Comparison of ENCODE assay signal across 8 cellular contexts in genomic region chr12:14845350-14845750, GRCh38. TPM values are rescaled to one million over a fixed set of nuclear protein-coding genes. Genes with fewer than 3 reads are reported as not detected.
DNase-seq lines count a peak whose midpoint lies in the region; FAIRE-seq and TF ChIP-seq lines count a peak whose summit lies in the region.

No MANE protein-coding gene starts in this region.

- no peaks in the 10 kb centered on the region for H3K27me3 ChIP-seq in bronchial epithelial cell (ENCODE audit: control insufficient read depth, insufficient read depth, low read length)

- no peaks in the 10 kb centered on the region for H3K9me3 ChIP-seq in kidney (ENCODE audit: control insufficient read depth in 1 of 2, low read length in 2 of 2)

- H3K4me3 ChIP-seq in bronchial epithelial cell (ENCODE audit: low read depth, low read length) (no peak overlapping the region), kidney (ENCODE audit: low read length in 2 of 2) (no peak overlapping the region)

- H3K9me3 Mint-ChIP-seq in T-helper 2 cell treated with Interferon-gamma antibody and Interleukin-4, amounts not matched to agents 5 μg/mL and 100 μg/mL, for 36 hours: no peaks in the 10 kb centered on the region

- DNase-seq in ELR (ENCODE audit: low read depth) (peak; percentile 75), LoVo (ENCODE audit: low spot score) (peak; percentile 72), SW 1271 (lab: John Stamatoyannopoulos, UW) (peak; percentile 7 to 72), bronchial epithelial cell (ENCODE audit: low read depth) (peak; percentile 44), kidney (no peak)
- DNase-seq in stimulated activated CD4-positive, alpha-beta T cell treated with anti-CD3 and anti-CD28 coated beads, Interleukin-4, amount 100 ng/mL, for 48 hours (ENCODE audit: low read depth in 2 of 2): peak; percentile 4 to 30
- no peak for DNase-seq in T-helper 2 cell treated with Interferon-gamma antibody and Interleukin-4, amounts not matched to agents 5 μg/mL and 100 μg/mL, for 36 hours (ENCODE audit: low spot score)

- H3K4me1 Mint-ChIP-seq in T-helper 2 cell treated with Interferon-gamma antibody and Interleukin-4, amounts not matched to agents 5 μg/mL and 100 μg/mL, for 36 hours (ENCODE audit: low read depth): peaks cover 4% of the 10 kb centered on the region

- TF ChIP-seq CTCF in 22Rv1 (IDR thresholded peaks at IDR 0.05) (peak; percentile 89), bronchial epithelial cell (IDR thresholded peaks at IDR 0.05; ENCODE audit: insufficient read depth, low read length, severe bottlenecking) (peak; percentile 51), kidney (IDR thresholded peaks at IDR 0.05; ENCODE audit: borderline replicate concordance, extremely low read depth, insufficient read depth) (peak; percentile 88)

- H3K27me3 Mint-ChIP-seq in T-helper 2 cell treated with Interferon-gamma antibody and Interleukin-4, amounts not matched to agents 5 μg/mL and 100 μg/mL, for 36 hours (ENCODE audit: low read depth): peaks cover 8% of the 10 kb centered on the region

- H3K36me3 ChIP-seq in bronchial epithelial cell (ENCODE audit: control insufficient read depth, insufficient read depth, low read length) (no peaks in the 10 kb centered on the region), kidney (ENCODE audit: control insufficient read depth in 1 of 2, insufficient read depth in 2 of 2, low read length in 2 of 2) (no peaks in the 10 kb centered on the region)

- H3K27ac Mint-ChIP-seq in T-helper 2 cell treated with Interferon-gamma antibody and Interleukin-4, amounts not matched to agents 5 μg/mL and 100 μg/mL, for 36 hours: no peak overlapping the region

- H3K4me3 Mint-ChIP-seq in T-helper 2 cell treated with Interferon-gamma antibody and Interleukin-4, amounts not matched to agents 5 μg/mL and 100 μg/mL, for 36 hours: no peak overlapping the region

- H3K27ac ChIP-seq in 22Rv1: no peak overlapping the region
- H3K27ac ChIP-seq in kidney (ENCODE audit: low read depth in 2 of 2, low read length in 2 of 2): peak overlapping the region in 1 of 2 donors; percentile 49

- H3K36me3 Mint-ChIP-seq in T-helper 2 cell treated with Interferon-gamma antibody and Interleukin-4, amounts not matched to agents 5 μg/mL and 100 μg/mL, for 36 hours (ENCODE audit: low read depth): no peaks in the 10 kb centered on the region

- H3K9ac ChIP-seq in kidney (ENCODE audit: low read length in 2 of 2): no peak overlapping the region

- peaks cover 15 to 35% of the 10 kb centered on the region in 2 donors for H3K4me1 ChIP-seq in kidney (ENCODE audit: control insufficient read depth in 1 of 2, insufficient read depth in 1 of 2, low read depth in 1 of 2, low read length in 2 of 2)

- FAIRE-seq in bronchial epithelial cell (lab: Jason Lieb, UNC) (no peak), kidney (lab: Jason Lieb, UNC) (peak; percentile 82)

- intact Hi-C loops in kidney (cut with DNase I): no loop called here

RNA-seq across cellular contexts. Expression of gene ART4, which starts 2.0 kb away (rescaled TPM):
- total RNA-seq in bronchial epithelial cell (not detected in 2 replicates), kidney (3.0 TPM)
- polyA plus RNA-seq in kidney (ENCODE audit: insufficient read depth, low read depth, low replicate concordance): 2.6 TPM

RNA-seq across cellular contexts. Expression of gene SMCO3, which starts 31.4 kb away (rescaled TPM):
- not detected in 2 replicates for total RNA-seq in bronchial epithelial cell
- total RNA-seq in kidney: 0.76 TPM
- polyA plus RNA-seq in kidney (ENCODE audit: insufficient read depth, low read depth, low replicate concordance): 10.9 TPM

RNA-seq across cellular contexts. Expression of gene MGP, which starts 40.3 kb away (rescaled TPM):
- total RNA-seq in bronchial epithelial cell: 0.79 TPM in 1 of 2 replicates, not detected in the other
- total RNA-seq in kidney: 811 TPM
- 745 TPM for polyA plus RNA-seq in kidney (ENCODE audit: insufficient read depth, low read depth, low replicate concordance)

RNA-seq across cellular contexts. Expression of gene C12orf60, which starts 41.9 kb away (rescaled TPM):
- total RNA-seq in bronchial epithelial cell (1.4 and 2.1 TPM in 2 replicates), kidney (2.0 TPM)
- polyA plus RNA-seq in kidney (ENCODE audit: insufficient read depth, low read depth, low replicate concordance): 4.5 TPM

RNA-seq across cellular contexts. Expression of gene WBP11, which starts 42.1 kb away (rescaled TPM):
- total RNA-seq in bronchial epithelial cell (3.7 and 9.2 TPM in 2 replicates), kidney (55.5 TPM)
- polyA plus RNA-seq in kidney (ENCODE audit: insufficient read depth, low read depth, low replicate concordance): 17.6 TPM

Comparison
In these comparisons a context has a peak if more than half of its experiments do, and no peak if none do; other contexts are left out.
1. DNase-seq: peak in ELR (single experiment), LoVo (single experiment), SW 1271 (2 of 2), bronchial epithelial cell (single experiment) and stimulated activated CD4-positive, alpha-beta T cell treated with anti-CD3 and anti-CD28 coated beads, Interleukin-4, amount 100 ng/mL, for 48 hours (2 of 2); none in kidney (single experiment) and T-helper 2 cell treated with Interferon-gamma antibody and Interleukin-4, amounts not matched to agents 5 μg/mL and 100 μg/mL, for 36 hours (single experiment).
2. RNA of gene MGP, which starts 40.3 kb away (total RNA-seq): 811 TPM in kidney (single experiment); 0.79 TPM in bronchial epithelial cell; every median in the first group is over 100 times any median in the second.
3. Peak in every context shown above with its lines, with median percentiles within 50 percentile points of each other: CTCF ChIP-seq.